Comparison of ENCODE assay signal across 8 cellular contexts in the genomic region with DNA sequence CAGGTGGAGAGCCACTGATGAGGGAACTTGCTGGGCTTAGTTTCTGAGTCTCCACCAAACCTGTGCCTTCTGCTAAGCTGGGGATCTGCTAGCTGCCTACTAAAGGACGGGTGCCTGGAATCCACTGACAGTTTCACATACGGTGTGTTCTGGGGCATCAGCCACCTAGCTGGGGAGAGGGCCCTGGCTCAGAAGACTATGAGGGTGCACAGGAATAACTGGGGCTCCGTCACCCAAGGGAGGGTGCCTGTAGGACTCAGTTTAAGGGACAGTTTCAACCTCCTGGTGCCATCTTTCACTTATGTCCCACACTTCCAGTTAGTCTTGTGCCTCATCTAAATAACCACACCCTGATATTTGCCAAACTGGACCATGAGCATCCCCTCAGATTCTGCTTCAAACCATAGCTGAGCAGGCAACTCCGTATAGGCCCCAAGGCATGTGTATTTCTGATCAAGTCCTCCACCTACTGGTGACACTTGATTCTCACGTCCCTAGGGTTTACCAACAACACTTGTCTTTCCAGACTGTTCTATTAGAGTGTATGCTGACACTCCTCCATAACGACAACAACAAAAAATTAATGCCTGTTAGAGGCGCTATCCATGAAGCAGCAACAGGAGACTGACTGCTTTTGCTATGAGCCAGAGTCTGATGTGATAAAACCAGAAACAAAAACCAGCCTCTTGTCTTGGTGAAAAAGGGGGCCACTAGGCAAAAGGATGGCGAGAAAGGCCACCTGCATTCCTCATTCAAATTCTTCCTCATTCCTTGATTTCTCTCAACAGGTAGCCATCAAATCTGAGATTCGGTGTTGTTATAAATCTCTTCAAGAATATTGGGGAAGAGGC. TPM values are rescaled to one million over a fixed set of nuclear protein-coding genes. Genes with fewer than 3 reads are reported as not detected.
DNase-seq lines count a peak whose midpoint lies in the region; ATAC-seq lines count a peak whose summit lies in the region.

No MANE protein-coding gene starts in this region.

- intact Hi-C loops in Right ventricle myocardium superior (cut with DNase I) (loop anchor here (5.0 kb wide), 1 partner anchor 174 kb away; no protein-coding TSS in a partner anchor), cardiac septum (cut with DNase I) (loop anchor here (2.0 kb wide), 1 partner anchor 174 kb away; no protein-coding TSS in a partner anchor)

- peak overlapping the region; percentile 15 for H3K27ac ChIP-seq in angular gyrus (ENCODE audit: low read depth, low read length)

- DNase-seq in Right ventricle myocardium superior, result no peak
- DNase-seq in cardiac septum (ENCODE audit: low spot score), result no peak
- peak in 50 of 76 experiments; percentile 3 to 74 (median 42) for DNase-seq in HUDEP-2 (lab: John Stamatoyannopoulos, UW; ENCODE audit: unreplicated experiment in 76 of 76)
- DNase-seq in OCI-M1 (lab: John Stamatoyannopoulos, UW), result peak; percentile 85
- DNase-seq in iPS DF 19.7 (ENCODE audit: low read depth, low spot score), result peak; percentile 15
- DNase-seq in stimulated activated CD4-positive, alpha-beta T cell treated with anti-CD3 and anti-CD28 coated beads, Interleukin-2, amount 100 ng/mL, for 24 hours, result peak; percentile 10 to 41
- DNase-seq in HK-2 (ENCODE audit: unreplicated experiment), result no peak

- ATAC-seq in Right ventricle myocardium superior (ENCODE audit: poor library complexity), result peak; percentile 90

RNA-seq across cellular contexts. Expression of a gene that starts 55.0 kb away (rescaled TPM):
- total RNA-seq in Right ventricle myocardium superior (12.5 TPM), cardiac septum (16.4 TPM)

Comparison
In these comparisons a context has a peak if more than half of its experiments do, and no peak if none do; other contexts are left out.
1. DNase-seq: peak in HUDEP-2 (50 of 76), OCI-M1 (single experiment), iPS DF 19.7 (single experiment) and stimulated activated CD4-positive, alpha-beta T cell treated with anti-CD3 and anti-CD28 coated beads, Interleukin-2, amount 100 ng/mL, for 24 hours (2 of 2); none in Right ventricle myocardium superior (single experiment), cardiac septum (single experiment) and HK-2 (single experiment).